8 cellular contexts compared by ENCODE assay signal in genomic region chr7:139232377-139232717, GRCh38. TPM values are rescaled to one million over a fixed set of nuclear protein-coding genes. Genes with fewer than 3 reads are reported as not detected.
DNase-seq lines count a peak whose midpoint lies in the region; ATAC-seq and TF ChIP-seq lines count a peak whose summit lies in the region.

No MANE protein-coding gene starts in this region.

- H3K27ac ChIP-seq in AG04450 (ENCODE audit: low read depth, low read length) = peak overlapping the region; percentile 34
- no peak overlapping the region; the same call in 1 of the 2 replicates for H3K27ac ChIP-seq in HL-60 (replicated peaks)
- H3K27ac ChIP-seq in ascending aorta = peak overlapping the region; percentile 42 to 43
- peak overlapping the region; percentile 93 to 96 for H3K27ac ChIP-seq in uterus

- TF ChIP-seq POLR2A in lower leg skin (IDR thresholded peaks at IDR 0.05) = no peak
- no peak for TF ChIP-seq POLR2A in uterus (IDR thresholded peaks at IDR 0.05)

- DNase-seq in AG04450 (ENCODE audit: low read depth, low spot score) = no peak
- peak in 1 of 2 experiments; percentile 53 for DNase-seq in HL-60 (ENCODE audit: low read depth in 1 of 2, low spot score in 1 of 2)
- DNase-seq in ascending aorta (ENCODE audit: low spot score in 2 of 2) = no peak
- DNase-seq in lower leg skin (ENCODE audit: low spot score in 2 of 2) = no peak
- DNase-seq in uterus = no peak
- DNase-seq in dermis blood vessel endothelial cell = no peak
- no peak for DNase-seq in NCI-H774 (lab: John Stamatoyannopoulos, UW)

- ATAC-seq in GM21737 (IDR thresholded peaks at IDR 0.05; ENCODE audit: unreplicated experiment) = no peak

- H3K9me3 ChIP-seq in AG04450 (ENCODE audit: control insufficient read depth, insufficient read depth, low read length) = no peaks in the 10 kb centered on the region; the same call in 1 of the 2 replicates
- no peaks in the 10 kb centered on the region for H3K9me3 ChIP-seq in ascending aorta
- H3K9me3 ChIP-seq in uterus = no peaks in the 10 kb centered on the region

- no peaks in the 10 kb centered on the region for H3K27me3 ChIP-seq in AG04450 (ENCODE audit: control insufficient read depth, insufficient read depth, low read length)
- H3K27me3 ChIP-seq in HL-60 (ENCODE audit: insufficient read depth, poor library complexity, severe bottlenecking) = no peaks in the 10 kb centered on the region
- no peaks in the 10 kb centered on the region for H3K27me3 ChIP-seq in ascending aorta
- no peaks in the 10 kb centered on the region for H3K27me3 ChIP-seq in uterus

- POLR2A ChIA-PET in AG04450 (lab: Yijun Ruan, JAX) = interaction anchor here (1.0 kb wide), 1 partner anchor 99 kb away, joined by 3 read pairs; a partner anchor contains a TSS

- peaks cover 3 to 6% of the 10 kb centered on the region in 2 donors for H3K36me3 ChIP-seq in ascending aorta
- H3K36me3 ChIP-seq in uterus = no peaks in the 10 kb centered on the region

- CTCF ChIA-PET in AG04450 (lab: Charles Lee) = interaction anchor here (0.8 to 0.9 kb wide), 2 partner anchors 108 to 158 kb away, joined by 3 to 4 read pairs; no protein-coding TSS in a partner anchor

- TF ChIP-seq CTCF in AG04450 (IDR thresholded peaks at IDR 0.05; ENCODE audit: low read depth, low read length) = no peak
- no peak for TF ChIP-seq CTCF in HL-60 (IDR thresholded peaks at IDR 0.05; ENCODE audit: insufficient read depth, low read length)
- TF ChIP-seq CTCF in ascending aorta (IDR thresholded peaks at IDR 0.05) = no peak
- TF ChIP-seq CTCF in lower leg skin (IDR thresholded peaks at IDR 0.05) = no peak
- no peak for TF ChIP-seq CTCF in uterus (IDR thresholded peaks at IDR 0.05)

- H3K4me3 ChIP-seq in AG04450 (ENCODE audit: low read depth, low read length) (peak overlapping the region; percentile 96), HL-60 (replicated peaks; ENCODE audit: insufficient read depth, low read length) (peak overlapping the region; percentile 63), ascending aorta (peak overlapping the region; percentile 88 to 96), lower leg skin (ENCODE audit: low read depth, poor library complexity, severe bottlenecking) (peak overlapping the region; percentile 99), uterus (peak overlapping the region; percentile 82 to 91)

- intact Hi-C loops in ascending aorta (cut with DNase I) (no loop called here), lower leg skin (cut with DNase I; ENCODE audit: low total_unique reads) (no loop called here), uterus (cut with DNase I; ENCODE audit: low total_unique reads) (no loop called here)

- 1 to 2% methylated on average over 8 of the region's 8 CpGs for WGBS in lower leg skin, 2 donors

- H3K4me1 ChIP-seq in ascending aorta = peaks cover 3 to 13% of the 10 kb centered on the region in 2 donors
- no peaks in the 10 kb centered on the region for H3K4me1 ChIP-seq in uterus

RNA-seq across cellular contexts. Expression of gene UBN2, which starts 1.3 kb away (rescaled TPM):
- polyA plus RNA-seq in AG04450 (2011; rRNA removed) = 3.3 and 4.7 TPM in 2 replicates
- polyA minus RNA-seq in AG04450 (2011; rRNA and poly(A)+ RNA removed) = 5.4 and 8.6 TPM in 2 replicates
- total RNA-seq in ascending aorta = 3.7 TPM
- total RNA-seq in lower leg skin = 10 to 100 TPM; 21.7 to 34.1 (median 22.5) TPM
- 10 to 100 TPM in 3 of 4 donors, 1 to 10 TPM in 1; 3.6 to 40.5 (median 17.5) TPM for total RNA-seq in uterus
- 7.1 and 8.0 TPM in 2 replicates for total RNA-seq in dermis blood vessel endothelial cell
